In the genomic region with DNA sequence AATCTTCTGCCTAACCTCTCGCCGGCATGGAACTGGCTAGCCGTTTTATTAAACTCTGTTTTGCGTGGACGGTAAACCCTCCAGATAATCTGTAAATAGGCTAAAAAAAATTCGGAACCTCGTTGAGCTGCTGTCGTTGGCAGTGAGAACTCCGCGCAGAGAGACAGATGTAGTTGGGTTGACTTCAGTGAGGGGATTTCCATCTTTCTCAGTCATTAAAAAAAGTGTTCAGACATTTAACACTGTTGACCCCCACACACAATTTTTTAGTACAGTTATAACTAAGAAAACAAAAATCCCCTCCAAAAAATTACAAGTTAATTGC, we compare ENCODE assay signal across 8 cellular contexts. TPM values are rescaled to one million over a fixed set of nuclear protein-coding genes. Genes with fewer than 3 reads are reported as not detected.
DNase-seq lines count a peak whose midpoint lies in the region; ATAC-seq and TF ChIP-seq lines count a peak whose summit lies in the region.

No MANE protein-coding gene starts in this region.

- H3K4me3 ChIP-seq in Caco-2 (ENCODE audit: low read depth, low read length) (peak overlapping the region; percentile 72), NB4 (ENCODE audit: low read depth, low read length) (peak overlapping the region; percentile 83), duodenal mucosa (ENCODE audit: low read depth in 1 of 2, low read length in 2 of 2) (peak overlapping the region; percentile 83 to 88)

- peak overlapping the region; percentile 98 for H3K27ac Mint-ChIP-seq in Caco-2 (ENCODE audit: unreplicated experiment)
- peak overlapping the region; percentile 94 for H3K27ac Mint-ChIP-seq in nephron progenitor cell

- no peaks in the 10 kb centered on the region for H3K27me3 ChIP-seq in Caco-2 (replicated peaks; ENCODE audit: control insufficient read depth, insufficient read depth, low read length)
- no peaks in the 10 kb centered on the region for H3K27me3 ChIP-seq in duodenal mucosa (ENCODE audit: control insufficient read depth in 1 of 2, insufficient read depth in 2 of 2, low read length in 2 of 2)

- DNase-seq in Caco-2 (no peak), NB4 (ENCODE audit: low read depth) (no peak), nephron progenitor cell (no peak), occipital lobe (lab: John Stamatoyannopoulos, UW) (no peak), HCEC 1CT (no peak), erythroblast (lab: John Stamatoyannopoulos, UW) (no peak)

- H3K9me3 Mint-ChIP-seq in Caco-2 (ENCODE audit: unreplicated experiment) (no peaks in the 10 kb centered on the region), nephron progenitor cell (no peaks in the 10 kb centered on the region)

- ATAC-seq in GM21576 (IDR thresholded peaks at IDR 0.05; ENCODE audit: unreplicated experiment) = peak; percentile 10

- CTCF ChIA-PET in Caco-2 (lab: Charles Lee) = interaction anchor here (1.5 to 1.6 kb wide), 2 partner anchors 13 to 352 kb away, joined by 3 read pairs; no protein-coding TSS in a partner anchor

- H3K36me3 Mint-ChIP-seq in Caco-2 (ENCODE audit: insufficient read depth, unreplicated experiment) (peaks cover 51% of the 10 kb centered on the region), nephron progenitor cell (ENCODE audit: low read depth) (peaks cover 33% of the 10 kb centered on the region)

- H3K27ac ChIP-seq in duodenal mucosa (ENCODE audit: low read depth, low read length) = peak overlapping the region; percentile 88

- TF ChIP-seq POLR2A in NB4 (IDR thresholded peaks at IDR 0.05; ENCODE audit: extremely low read depth, insufficient read length) (no peak), erythroblast (IDR thresholded peaks at IDR 0.05; ENCODE audit: low read length) (no peak)

- H3K4me3 Mint-ChIP-seq in Caco-2 (ENCODE audit: unreplicated experiment) = peak overlapping the region; percentile 99
- peak overlapping the region; percentile 97 for H3K4me3 Mint-ChIP-seq in nephron progenitor cell

- peak overlapping the region; percentile 75 to 79 for H3K9ac ChIP-seq in duodenal mucosa (ENCODE audit: low read depth in 1 of 2, low read length in 2 of 2)

- POLR2A ChIA-PET in Caco-2 (lab: Charles Lee) = interaction anchor here (0.6 kb wide), 1 partner anchor 16 kb away, joined by 4 read pairs; no protein-coding TSS in a partner anchor

- H3K36me3 ChIP-seq in Caco-2 (ENCODE audit: control insufficient read depth, insufficient read depth, low read length) (no peaks in the 10 kb centered on the region; the same call in 1 of the 2 replicates), duodenal mucosa (ENCODE audit: control insufficient read depth in 1 of 2, insufficient read depth in 2 of 2, low read length in 2 of 2) (peaks cover 16 to 26% of the 10 kb centered on the region in 2 donors)

- BruUV-seq in Caco-2 (replicated peaks; lab: Mats Ljungman, UMichigan) = no TSS peak

- TF ChIP-seq CTCF in Caco-2 (IDR thresholded peaks at IDR 0.05; ENCODE audit: insufficient read depth in 1 of 2, low read depth in 1 of 2, low read length in 1 of 2, severe bottlenecking in 1 of 2, unreplicated experiment in 1 of 2) = no peak
- no peak for TF ChIP-seq CTCF in NB4 (IDR thresholded peaks at IDR 0.05; ENCODE audit: low read depth, low read length)
- no peak for TF ChIP-seq CTCF in nephron progenitor cell (IDR thresholded peaks at IDR 0.05)

- H3K9me3 ChIP-seq in Caco-2 = no peaks in the 10 kb centered on the region
- no peaks in the 10 kb centered on the region for H3K9me3 ChIP-seq in duodenal mucosa (ENCODE audit: control insufficient read depth in 1 of 2, low read length in 2 of 2)

- H3K27me3 Mint-ChIP-seq in Caco-2 (ENCODE audit: insufficient read depth, unreplicated experiment) (no peaks in the 10 kb centered on the region), nephron progenitor cell (ENCODE audit: low read depth, poor library complexity) (no peaks in the 10 kb centered on the region)

- intact Hi-C loops in Caco-2 (cut with micrococcal nuclease; ENCODE audit: unreplicated experiment) = no loop called here

- no peaks in the 10 kb centered on the region for H3K4me1 ChIP-seq in Caco-2
- H3K4me1 ChIP-seq in duodenal mucosa (ENCODE audit: control insufficient read depth in 1 of 2, insufficient read depth in 2 of 2, low read length in 2 of 2) = peaks cover 11 to 19% of the 10 kb centered on the region in 2 donors

- H3K4me1 Mint-ChIP-seq in Caco-2 (ENCODE audit: low read depth, unreplicated experiment) = peaks cover 3% of the 10 kb centered on the region
- H3K4me1 Mint-ChIP-seq in nephron progenitor cell = peaks cover 30% of the 10 kb centered on the region

RNA-seq across cellular contexts. Expression of gene PARK7, which starts 0.5 kb away (rescaled TPM):
- total RNA-seq in Caco-2 (2022) (284 and 293 TPM in 2 replicates), occipital lobe (112 TPM)

RNA-seq across cellular contexts. Expression of gene TNFRSF9, which starts 21.3 kb away (rescaled TPM):
- total RNA-seq in Caco-2 (2022) = 0.54 and 0.91 TPM in 2 replicates
- total RNA-seq in occipital lobe = not detected
